In genomic region chr4:3765271-3766206, GRCh38 we compare ENCODE assay signal across 9 cellular contexts. TPM values are rescaled to one million over a fixed set of nuclear protein-coding genes. Genes with fewer than 3 reads are reported as not detected.
DNase-seq lines count a peak whose midpoint lies in the region; ATAC-seq and TF ChIP-seq lines count a peak whose summit lies in the region.
"Had no signal": no experiment of that assay in that cellular context is flagged by ENCODE, and none has a peak within 500 bp of the region (broad histone marks: within the 10 kb centered on the region; RNA-seq: fewer than 3 reads in every experiment).

No MANE protein-coding gene starts in this region.

- dilution Hi-C loops in mammary epithelial cell (cut with HindIII; ENCODE audit: low sequenced_read_pairs), result no loop called here

- H3K4me1 ChIP-seq in mammary epithelial cell (ENCODE audit: insufficient read depth, low read length) (no peaks in the 10 kb centered on the region), upper lobe of left lung (peaks cover 4 to 29% (median 7%) of the 10 kb centered on the region in 4 donors)

- TF ChIP-seq POLR2A in upper lobe of left lung (IDR thresholded peaks at IDR 0.05), result no peak

- H3K79me2 ChIP-seq in mammary epithelial cell (ENCODE audit: insufficient read depth, low read length), result no peaks in the 10 kb centered on the region

- in situ Hi-C loops in mammary epithelial cell (cut with MboI; ENCODE audit: low sequenced_read_pairs in 2 of 2), result no loop called here

- H3K27me3 Mint-ChIP-seq in Calu3 (ENCODE audit: unreplicated experiment), result peaks cover 25% of the 10 kb centered on the region

- 4% methylated on average over 9 of the region's 135 CpGs for WGBS in mammary epithelial cell (ENCODE audit: low coverage, missing lambda C conversion rate)
- WGBS in upper lobe of left lung, 2 donors, result 4% methylated on average over 56 of the region's 135 CpGs; no CpG with 5 or more reads in 1 of the 2 donors

- no peak for TF ChIP-seq EP300 in upper lobe of left lung (IDR thresholded peaks at IDR 0.05)

- peaks cover 4% of the 10 kb centered on the region for H4K20me1 ChIP-seq in mammary epithelial cell (ENCODE audit: insufficient read depth, low read length)

- peak overlapping the region in 1 of 3 experiments; percentile 21 for H3K4me3 ChIP-seq in mammary epithelial cell (replicated peaks in 1 of 3; ENCODE audit: insufficient read depth in 1 of 3, low read depth in 2 of 3, low read length in 3 of 3)
- H3K4me3 ChIP-seq in upper lobe of left lung, result peak overlapping the region in 3 of 4 donors; percentile 25 to 42 (median 37)

- ATAC-seq in upper lobe of left lung (ENCODE audit: low FRiP score in 2 of 2), result peak in 1 of 2 donors; percentile 4
- no peak for ATAC-seq in GM18907 (IDR thresholded peaks at IDR 0.05; ENCODE audit: unreplicated experiment)

- BruUV-seq in Calu3 (replicated peaks; lab: Mats Ljungman, UMichigan) (no TSS peak), mammary epithelial cell (replicated peaks; lab: Mats Ljungman, UMichigan) (no TSS peak)

- no peaks in the 10 kb centered on the region for H3K4me1 Mint-ChIP-seq in Calu3 (ENCODE audit: low read depth, unreplicated experiment)

- no peak overlapping the region for H3K27ac Mint-ChIP-seq in Calu3 (ENCODE audit: unreplicated experiment)
- H3K27ac Mint-ChIP-seq: memory B cell had no signal

- H3K27ac ChIP-seq in mammary epithelial cell (ENCODE audit: insufficient read depth, low read depth, low read length), result no peak overlapping the region
- H3K27ac ChIP-seq in layer of hippocampus (ENCODE audit: low read depth, low read length), result peak overlapping the region; percentile 52
- H3K27ac ChIP-seq in upper lobe of left lung, result no peak overlapping the region

- intact Hi-C loops in Calu3 (cut with micrococcal nuclease; ENCODE audit: unreplicated experiment), result no loop called here
- intact Hi-C loops in mammary epithelial cell (cut with micrococcal nuclease), result loop anchor here (5.0 kb wide), 1 partner anchor 117 kb away; no protein-coding TSS in a partner anchor

- H3K36me3 ChIP-seq in mammary epithelial cell (ENCODE audit: insufficient read depth, low read length) (no peaks in the 10 kb centered on the region), upper lobe of left lung (no peaks in the 10 kb centered on the region)

- peaks cover 5% of the 10 kb centered on the region for H3K36me3 Mint-ChIP-seq in Calu3 (ENCODE audit: insufficient read depth, unreplicated experiment)
- H3K36me3 Mint-ChIP-seq: memory B cell had no signal

- peak overlapping the region; percentile 7 for H2AFZ ChIP-seq in mammary epithelial cell (ENCODE audit: low read depth, low read length)

- peaks cover 4% of the 10 kb centered on the region for H3K9me3 ChIP-seq in mammary epithelial cell (replicated peaks; ENCODE audit: insufficient read depth, low read length)
- H3K9me3 ChIP-seq in upper lobe of left lung, result no peaks in the 10 kb centered on the region

- CTCF ChIA-PET in Calu3 (lab: Charles Lee), result interaction anchor here (1.2 to 1.6 kb wide), 3 partner anchors 19 to 115 kb away, joined by 4 to 11 read pairs (median 6); no protein-coding TSS in a partner anchor
- CTCF ChIA-PET in mammary epithelial cell (lab: Charles Lee; ENCODE audit: low non-redundant PET), result no interaction called here

- H3K9me3 Mint-ChIP-seq in Calu3 (ENCODE audit: low read depth, unreplicated experiment), result no peaks in the 10 kb centered on the region
- H3K9me3 Mint-ChIP-seq: memory B cell had no signal

- H3K9ac ChIP-seq in mammary epithelial cell (ENCODE audit: insufficient read depth, low read length), result no peak overlapping the region

- H3K27me3 ChIP-seq in mammary epithelial cell (ENCODE audit: insufficient read depth, low read length) (peaks cover 10% of the 10 kb centered on the region), layer of hippocampus (ENCODE audit: control insufficient read depth, insufficient read depth, low read length) (peaks cover 10% of the 10 kb centered on the region), upper lobe of left lung (peaks cover 0 to 32% (median 11%) of the 10 kb centered on the region in 4 donors)

- DNase-seq in Calu3, result peak; percentile 57
- peak; percentile 19 for DNase-seq in LoVo (ENCODE audit: low spot score)
- peak; percentile 33 for DNase-seq in mammary epithelial cell
- peak in 1 of 2 donors; percentile 88 for DNase-seq in upper lobe of left lung
- no peak for DNase-seq in medulla oblongata (ENCODE audit: extremely low spot score)
- DNase-seq in activated CD4-positive, alpha-beta T cell treated with anti-CD3 and anti-CD28 coated beads for 48 hours, result no peak

- H3K4me2 ChIP-seq in mammary epithelial cell (ENCODE audit: insufficient read depth, low read depth, low read length), result peak overlapping the region; percentile 72

- no peak overlapping the region for H3K4me3 Mint-ChIP-seq in Calu3 (ENCODE audit: low read depth, unreplicated experiment)
- H3K4me3 Mint-ChIP-seq: memory B cell had no signal

- TF ChIP-seq CTCF in Calu3 (IDR thresholded peaks at IDR 0.05; ENCODE audit: unreplicated experiment) (peak; percentile 16), mammary epithelial cell (conservative IDR thresholded peaks at IDR 0.05 in 1 of 2, IDR thresholded peaks at IDR 0.05 in 1 of 2; ENCODE audit: extremely low read depth in 1 of 2, insufficient read depth in 1 of 2, low read depth in 1 of 2, low read length in 2 of 2) (no peak), upper lobe of left lung (IDR thresholded peaks at IDR 0.05) (peak in 3 of 6 experiments; percentile 21 to 28 (median 21))

RNA-seq across cellular contexts. Expression of gene ADRA2C, which starts 0.6 kb away (rescaled TPM):
- total RNA-seq in Calu3 (2022) (2.4 and 3.4 TPM in 2 replicates), mammary epithelial cell (under 1 TPM in 1 of 2 donors, not detected in 1; 0.50 TPM), upper lobe of left lung (1 to 10 TPM; 1.2 to 6.3 (median 2.2) TPM)
- 0.03 TPM for polyA plus RNA-seq in mammary epithelial cell
- polyA minus RNA-seq in mammary epithelial cell, result not detected

Comparison
In these comparisons a context has a peak if more than half of its experiments do, and no peak if none do; other contexts are left out.
1. DNase-seq: peak in Calu3 (single experiment), LoVo (single experiment) and mammary epithelial cell (single experiment); none in medulla oblongata (single experiment) and activated CD4-positive, alpha-beta T cell treated with anti-CD3 and anti-CD28 coated beads for 48 hours (single experiment).